15 cellular contexts compared by ENCODE assay signal in the genomic region with DNA sequence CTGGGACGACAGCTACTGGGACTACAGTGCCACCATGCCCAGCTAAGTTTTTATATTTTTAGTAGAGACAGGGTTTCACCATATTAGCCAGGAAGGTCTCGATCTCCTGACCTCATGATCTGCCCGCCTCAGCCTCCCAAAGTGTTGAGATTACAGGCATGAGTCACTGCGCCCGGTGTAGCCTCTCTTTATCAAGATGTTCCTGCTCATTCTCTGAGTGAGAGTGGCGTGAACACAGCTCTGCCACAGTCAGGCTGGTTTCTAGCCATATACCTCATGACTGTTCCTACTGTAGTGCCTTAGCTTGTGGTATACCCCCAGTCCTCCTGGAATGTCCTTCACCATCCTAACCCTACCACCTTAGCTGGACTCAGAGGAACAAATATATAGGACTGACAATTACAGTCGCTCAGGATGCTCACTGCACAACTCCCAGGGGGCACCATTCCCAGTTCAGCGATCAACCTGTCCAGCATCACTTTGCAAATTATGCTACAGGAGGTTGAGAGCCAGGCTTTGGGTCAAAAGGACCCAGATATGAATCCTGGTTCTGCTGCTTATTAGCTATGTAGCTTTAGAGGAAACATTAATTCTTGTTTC.
DNase-seq lines count a peak whose midpoint lies in the region; ATAC-seq and TF ChIP-seq lines count a peak whose summit lies in the region.
"Had no signal": no experiment of that assay in that cellular context is flagged by ENCODE, and none has a peak within 500 bp of the region (broad histone marks: within the 10 kb centered on the region; RNA-seq: fewer than 3 reads in every experiment).

No MANE protein-coding gene starts in this region.

- no peak overlapping the region for H2BK5ac ChIP-seq in mesenchymal stem cell (ENCODE audit: low read depth, low read length, poor library complexity, severe bottlenecking)

- DNase-seq in BE2C (peak; percentile 38), H7 (peak; percentile 40), mesenchymal stem cell (no peak), kidney tubule cell (ENCODE audit: low spot score) (no peak), HPDE6-E6E7 (ENCODE audit: extremely low spot score) (no peak), NCI-H510A (lab: John Stamatoyannopoulos, UW) (no peak)
- no peak for DNase-seq in NK-92 treated with Interleukin-12 subunit alpha and Interleukin-12 subunit beta, amount 100 ng/mL, for 24 hours (lab: John Stamatoyannopoulos, UW)
- DNase-seq: activated naive CD8-positive, alpha-beta T cell treated with anti-CD3 and anti-CD28 coated beads, Interleukin-2, amount 50 U/mL, for 24 hours; activated T-cell treated with anti-CD3 and anti-CD28 coated beads, Interleukin-2, amount 50 U/mL, for 24 hours; C1 segment of cervical spinal cord; heart left ventricle; kidney glomerular epithelial cell; stimulated activated CD4-positive, alpha-beta T cell treated with anti-CD3 and anti-CD28 coated beads, Interleukin-2, amount 100 ng/mL, for 48 hours had no signal

- no peaks in the 10 kb centered on the region for H3K9me3 ChIP-seq in BE2C
- no peaks in the 10 kb centered on the region for H3K9me3 ChIP-seq in mesenchymal stem cell (ENCODE audit: control insufficient read depth, low read length)
- H3K9me3 ChIP-seq: heart left ventricle had no signal

- H2AFZ ChIP-seq in mesenchymal stem cell (ENCODE audit: low read depth, low read length) = no peak overlapping the region

- no peaks in the 10 kb centered on the region for H3K79me1 ChIP-seq in mesenchymal stem cell (replicated peaks; ENCODE audit: low read length, poor library complexity, severe bottlenecking)

- no peak overlapping the region for H3K4ac ChIP-seq in mesenchymal stem cell (ENCODE audit: low read depth in 1 of 2, low read length in 2 of 2)

- H3K4me3 ChIP-seq in BE2C (ENCODE audit: low read depth, low read length) = no peak overlapping the region
- no peak overlapping the region for H3K4me3 ChIP-seq in H7 (ENCODE audit: insufficient read depth, low read depth, low read length)
- H3K4me3 ChIP-seq in mesenchymal stem cell (ENCODE audit: insufficient read depth in 1 of 2, low read depth in 1 of 2, low read length in 2 of 2) = no peak overlapping the region
- H3K4me3 ChIP-seq: heart left ventricle had no signal

- H3K4me2 ChIP-seq in mesenchymal stem cell (ENCODE audit: low read length, poor library complexity, severe bottlenecking) = no peak overlapping the region

- H4K91ac ChIP-seq in mesenchymal stem cell (ENCODE audit: low read length) = no peak overlapping the region

- no peak overlapping the region for H3K14ac ChIP-seq in mesenchymal stem cell (ENCODE audit: low read length in 2 of 2)

- ATAC-seq in SK-N-SH treated with all-trans-retinoic acid at 6 μM for 48 hours = peak; percentile 48
- ATAC-seq: activated naive CD8-positive, alpha-beta T cell treated with anti-CD3 and anti-CD28 coated beads, Interleukin-2, amount 50 U/mL, for 24 hours had no signal

- TF ChIP-seq CTCF in BE2C (IDR thresholded peaks at IDR 0.05; ENCODE audit: low read depth, low read length) = peak; percentile 62

- no peak overlapping the region for H3K18ac ChIP-seq in mesenchymal stem cell (ENCODE audit: low read depth in 1 of 2, low read length in 2 of 2)

- H2BK15ac ChIP-seq in mesenchymal stem cell (ENCODE audit: low read depth, poor library complexity, severe bottlenecking) = peak overlapping the region; percentile 16

- H3K36me3 ChIP-seq in BE2C (no peaks in the 10 kb centered on the region), H7 (replicated peaks; ENCODE audit: control insufficient read depth, insufficient read depth, low read length) (no peaks in the 10 kb centered on the region), mesenchymal stem cell (ENCODE audit: control insufficient read depth in 1 of 2, insufficient read depth in 2 of 2, low read depth in 1 of 2, low read length in 2 of 2) (no peaks in the 10 kb centered on the region)
- H3K36me3 ChIP-seq: heart left ventricle had no signal

- H4K8ac ChIP-seq in mesenchymal stem cell (ENCODE audit: low read length) = no peak overlapping the region

- no peak overlapping the region for H2AK5ac ChIP-seq in mesenchymal stem cell (ENCODE audit: low read length, severe bottlenecking)

- H3K4me1 ChIP-seq in BE2C = no peaks in the 10 kb centered on the region
- peaks cover 3% of the 10 kb centered on the region for H3K4me1 ChIP-seq in mesenchymal stem cell (ENCODE audit: control insufficient read depth, insufficient read depth, low read depth, low read length)

- no peak overlapping the region for H2BK12ac ChIP-seq in mesenchymal stem cell (ENCODE audit: low read length in 2 of 2)

- H3K9ac ChIP-seq in mesenchymal stem cell (ENCODE audit: low read length) = no peak overlapping the region

- H3K27me3 ChIP-seq in BE2C = no peaks in the 10 kb centered on the region
- no peaks in the 10 kb centered on the region for H3K27me3 ChIP-seq in H7 (ENCODE audit: control insufficient read depth, insufficient read depth, low read length)
- peaks cover 15 to 50% of the 10 kb centered on the region in 2 experiments for H3K27me3 ChIP-seq in mesenchymal stem cell (ENCODE audit: control insufficient read depth in 1 of 2, insufficient read depth in 1 of 2, low read length in 2 of 2)

- WGBS in mesenchymal stem cell = 70% methylated on average over 8 of the region's 8 CpGs

- no peak overlapping the region for H3K23ac ChIP-seq in mesenchymal stem cell (ENCODE audit: low read length in 2 of 2)

- no peak overlapping the region for H2BK120ac ChIP-seq in mesenchymal stem cell (ENCODE audit: low read depth, low read length)

- H3K27ac ChIP-seq in mesenchymal stem cell (ENCODE audit: low read length, poor library complexity, severe bottlenecking) = no peak overlapping the region
- H3K27ac ChIP-seq: epithelial cell of prostate, heart left ventricle had no signal

TF ChIP-seq in SK-N-SH treated with all-trans-retinoic acid at 6 μM for 48 hours, 23 proteins besides CTCF, POLR2A, EP300 and RAD21:
- TF ChIP-seq, protein P1, sequence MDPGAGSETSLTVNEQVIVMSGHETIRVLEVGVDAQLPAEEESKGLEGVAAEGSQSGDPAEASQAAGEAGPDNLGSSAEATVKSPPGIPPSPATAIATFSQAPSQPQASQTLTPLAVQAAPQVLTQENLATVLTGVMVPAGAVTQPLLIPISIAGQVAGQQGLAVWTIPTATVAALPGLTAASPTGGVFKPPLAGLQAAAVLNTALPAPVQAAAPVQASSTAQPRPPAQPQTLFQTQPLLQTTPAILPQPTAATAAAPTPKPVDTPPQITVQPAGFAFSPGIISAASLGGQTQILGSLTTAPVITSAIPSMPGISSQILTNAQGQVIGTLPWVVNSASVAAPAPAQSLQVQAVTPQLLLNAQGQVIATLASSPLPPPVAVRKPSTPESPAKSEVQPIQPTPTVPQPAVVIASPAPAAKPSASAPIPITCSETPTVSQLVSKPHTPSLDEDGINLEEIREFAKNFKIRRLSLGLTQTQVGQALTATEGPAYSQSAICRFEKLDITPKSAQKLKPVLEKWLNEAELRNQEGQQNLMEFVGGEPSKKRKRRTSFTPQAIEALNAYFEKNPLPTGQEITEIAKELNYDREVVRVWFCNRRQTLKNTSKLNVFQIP (CRISPR knock-in tag; IDR thresholded peaks at IDR 0.05; ENCODE audit: borderline replicate concordance, low read depth) = no peak
- TF ChIP-seq ZNF565 (CRISPR knock-in tag; conservative IDR thresholded peaks at IDR 0.05; ENCODE audit: low read depth) = no peak
- TF ChIP-seq CSDC2 (CRISPR knock-in tag; IDR thresholded peaks at IDR 0.05) = no peak
- no peak for TF ChIP-seq ISL1 (CRISPR knock-in tag; IDR thresholded peaks at IDR 0.05)

Comparison
In these comparisons a context has a peak if more than half of its experiments do, and no peak if none do; other contexts are left out.
1. DNase-seq: peak in BE2C (single experiment) and H7 (single experiment); none in mesenchymal stem cell (single experiment), NK-92 treated with Interleukin-12 subunit alpha and Interleukin-12 subunit beta, amount 100 ng/mL, for 24 hours (single experiment), kidney tubule cell (single experiment), HPDE6-E6E7 (single experiment) and NCI-H510A (single experiment).